ENCODE assay signal across 2 cellular contexts in genomic region chr7:39406464-39406863, GRCh38.
TF ChIP-seq lines count a peak whose summit lies in the region.

No MANE protein-coding gene starts in this region.

TF ChIP-seq in GM12878, 131 proteins besides CTCF, POLR2A, EP300 and RAD21 (continues in another document):
- TF ChIP-seq EED (IDR thresholded peaks at IDR 0.05; ENCODE audit: low read depth) = no peak
- TF ChIP-seq MLLT1 (IDR thresholded peaks at IDR 0.05) = peak; percentile 93
- TF ChIP-seq PAX8 (IDR thresholded peaks at IDR 0.05) = no peak
- TF ChIP-seq ZZZ3 (IDR thresholded peaks at IDR 0.05; ENCODE audit: control insufficient read depth, insufficient read length, low read depth) = no peak
- no peak for TF ChIP-seq ZBTB40 (IDR thresholded peaks at IDR 0.05; ENCODE audit: borderline replicate concordance)
- peak; percentile 67; the same call in 1 of the 2 replicates for TF ChIP-seq SMARCA5 (IDR thresholded peaks at IDR 0.05)
- no peak for TF ChIP-seq MEF2A (IDR thresholded peaks at IDR 0.05; ENCODE audit: insufficient read depth, low read depth, low read length)
- TF ChIP-seq NR2F1 (conservative IDR thresholded peaks at IDR 0.05) = peak; percentile 65; the same call in 1 of the 2 replicates
- no peak for TF ChIP-seq GATAD2B (conservative IDR thresholded peaks at IDR 0.05; ENCODE audit: low read depth)
- TF ChIP-seq EGR1 (IDR thresholded peaks at IDR 0.05; ENCODE audit: borderline replicate concordance in 1 of 2, low read depth in 2 of 2, low read length in 2 of 2) = no peak
- no peak for TF ChIP-seq RELA (IDR thresholded peaks at IDR 0.05; ENCODE audit: borderline replicate concordance, partially characterized antibody)
- TF ChIP-seq ZNF217 (IDR thresholded peaks at IDR 0.05) = no peak
- TF ChIP-seq RFX5 (IDR thresholded peaks at IDR 0.05; ENCODE audit: low read depth, low read length) = no peak
- TF ChIP-seq MTA2 (IDR thresholded peaks at IDR 0.05; ENCODE audit: low read depth) = 0 out of 2 replicates have a peak, but pooled peaks have one; percentile 14
- TF ChIP-seq TCF12 (IDR thresholded peaks at IDR 0.05; ENCODE audit: low read depth, low read length) = no peak
- no peak for TF ChIP-seq SRF (IDR thresholded peaks at IDR 0.05; ENCODE audit: low read depth in 2 of 2, low read length in 2 of 2)
- peak in 1 of 2 experiments; percentile 46; a peak in 1 of 4 replicates for TF ChIP-seq BHLHE40 (IDR thresholded peaks at IDR 0.05; ENCODE audit: borderline replicate concordance in 1 of 2, low read depth in 2 of 2, low read length in 1 of 2)
- TF ChIP-seq BRCA1 (IDR thresholded peaks at IDR 0.05; ENCODE audit: low read depth, low read length) = no peak
- TF ChIP-seq TBL1XR1 (IDR thresholded peaks at IDR 0.05; ENCODE audit: low read depth, low read length) = no peak
- TF ChIP-seq IKZF2 (IDR thresholded peaks at IDR 0.05) = peak in 1 of 2 experiments; percentile 24; a peak in 1 of 4 replicates
- no peak for TF ChIP-seq YY1 (IDR thresholded peaks at IDR 0.05; ENCODE audit: low read depth, low read length)
- TF ChIP-seq ZNF687 (IDR thresholded peaks at IDR 0.05) = peak; percentile 53; the same call in 1 of the 2 replicates
- no peak for TF ChIP-seq NRF1 (conservative IDR thresholded peaks at IDR 0.05; ENCODE audit: low read depth, low read length)

TF ChIP-seq in liver, 16 proteins besides CTCF, POLR2A, EP300 and RAD21:
- peak; percentile 46 to 66 for TF ChIP-seq HNF4A (conservative IDR thresholded peaks at IDR 0.05)
- TF ChIP-seq GABPA (IDR thresholded peaks at IDR 0.05 in 1 of 2, conservative IDR thresholded peaks at IDR 0.05 in 1 of 2) = no peak
- no peak for TF ChIP-seq ATF3 (IDR thresholded peaks at IDR 0.05)
- peak in 1 of 2 donors; percentile 37 for TF ChIP-seq JUND (IDR thresholded peaks at IDR 0.05)
- TF ChIP-seq REST (IDR thresholded peaks at IDR 0.05) = peak; percentile 82
- TF ChIP-seq SP1 (IDR thresholded peaks at IDR 0.05) = peak; percentile 61
- no peak for TF ChIP-seq HNF4G (IDR thresholded peaks at IDR 0.05)
- TF ChIP-seq MAX (IDR thresholded peaks at IDR 0.05) = peak; percentile 49
- peak; percentile 69 for TF ChIP-seq NR2F2 (IDR thresholded peaks at IDR 0.05)
- no peak for TF ChIP-seq FOXA2 (IDR thresholded peaks at IDR 0.05)
- TF ChIP-seq EGR1 (IDR thresholded peaks at IDR 0.05; ENCODE audit: low read depth in 2 of 2) = no peak
- TF ChIP-seq TAF1 (conservative IDR thresholded peaks at IDR 0.05) = no peak
- peak; percentile 12 for TF ChIP-seq ZBTB33 (IDR thresholded peaks at IDR 0.05)
- TF ChIP-seq FOXA1 (IDR thresholded peaks at IDR 0.05) = peak; percentile 12
- peak; percentile 93 for TF ChIP-seq YY1 (IDR thresholded peaks at IDR 0.05)
- peak; percentile 37 to 51 for TF ChIP-seq RXRA (IDR thresholded peaks at IDR 0.05)
